In genomic region chr15:63933522-63933921, GRCh38 we compare ENCODE assay signal across 18 cellular contexts.
A peak's percentile ranks its signal among the peaks of the same experiment; 100 is the strongest.
DNase-seq lines count a peak whose midpoint lies in the region; ATAC-seq and TF ChIP-seq lines count a peak whose summit lies in the region.
"Had no signal": no experiment of that assay in that cellular context is flagged by ENCODE, and none has a peak within 500 bp of the region (broad histone marks: within the 10 kb centered on the region; RNA-seq: fewer than 3 reads in every experiment).

No MANE protein-coding gene starts in this region.

- no peaks in the 10 kb centered on the region for H3K79me2 ChIP-seq in mammary epithelial cell (ENCODE audit: insufficient read depth, low read length)
- H3K79me2 ChIP-seq: hepatocyte, parathyroid adenoma had no signal

- H3K27me3 ChIP-seq in Panc1 (ENCODE audit: control insufficient read depth, insufficient read depth, low read length) (no peaks in the 10 kb centered on the region), mammary epithelial cell (ENCODE audit: insufficient read depth, low read length) (no peaks in the 10 kb centered on the region), neuronal stem cell (ENCODE audit: control insufficient read depth in 3 of 3, insufficient read depth in 3 of 3, low read depth in 1 of 3, low read length in 3 of 3) (no peaks in the 10 kb centered on the region), gastroesophageal sphincter (no peaks in the 10 kb centered on the region)
- H3K27me3 ChIP-seq: BE2C, hepatocyte had no signal

- H2BK12ac ChIP-seq in neuronal stem cell (ENCODE audit: low read length), result no peak overlapping the region

- H3K36me3 ChIP-seq in Panc1 (ENCODE audit: control insufficient read depth, insufficient read depth, low read length) (no peaks in the 10 kb centered on the region), mammary epithelial cell (ENCODE audit: insufficient read depth, low read length) (no peaks in the 10 kb centered on the region), neuronal stem cell (replicated peaks in 1 of 2; ENCODE audit: control insufficient read depth in 2 of 2, insufficient read depth in 2 of 2, low read length in 2 of 2) (no peaks in the 10 kb centered on the region), gastroesophageal sphincter (no peaks in the 10 kb centered on the region)
- H3K36me3 ChIP-seq: BE2C had no signal

- no peak overlapping the region for H4K91ac ChIP-seq in neuronal stem cell (ENCODE audit: low read depth, low read length, poor library complexity)

- no peak overlapping the region for H3K23ac ChIP-seq in neuronal stem cell (ENCODE audit: low read depth, low read length, poor library complexity)

- H3K4me2 ChIP-seq in mammary epithelial cell (ENCODE audit: insufficient read depth, low read depth, low read length) (no peak overlapping the region), neuronal stem cell (ENCODE audit: insufficient read depth, low read length, poor library complexity, severe bottlenecking) (no peak overlapping the region)
- H3K4me2 ChIP-seq: hepatocyte had no signal

- H2BK15ac ChIP-seq in neuronal stem cell (ENCODE audit: low read length), result no peak overlapping the region

- dilution Hi-C loops in mammary epithelial cell (cut with HindIII; ENCODE audit: low sequenced_read_pairs), result no loop called here

- in situ Hi-C loops in Panc1 (cut with HindIII; ENCODE audit: low pct_unique_long_range_greater_than_20kb, low sequenced_read_pairs), result no loop called here
- in situ Hi-C loops in mammary epithelial cell (cut with MboI; ENCODE audit: low sequenced_read_pairs in 2 of 2), result no loop called here

- H2BK5ac ChIP-seq in neuronal stem cell (ENCODE audit: low read length), result no peak overlapping the region

- no peaks in the 10 kb centered on the region for H3K9me3 ChIP-seq in Panc1 (ENCODE audit: control insufficient read depth, insufficient read depth, low read depth, low read length)
- H3K9me3 ChIP-seq in mammary epithelial cell (replicated peaks; ENCODE audit: insufficient read depth, low read length), result no peaks in the 10 kb centered on the region
- H3K9me3 ChIP-seq in neuronal stem cell (replicated peaks in 1 of 2; ENCODE audit: control insufficient read depth in 2 of 2, insufficient read depth in 1 of 2, low read depth in 1 of 2, low read length in 2 of 2), result no peaks in the 10 kb centered on the region
- H3K9me3 ChIP-seq in gastroesophageal sphincter, result no peaks in the 10 kb centered on the region
- H3K9me3 ChIP-seq: BE2C had no signal

- TF ChIP-seq POLR2A in gastroesophageal sphincter (IDR thresholded peaks at IDR 0.05), result no peak

- no peak overlapping the region for H2AFZ ChIP-seq in mammary epithelial cell (ENCODE audit: low read depth, low read length)
- H2AFZ ChIP-seq in neuronal stem cell (ENCODE audit: low read length), result no peak overlapping the region
- H2AFZ ChIP-seq: hepatocyte, parathyroid adenoma had no signal

- no peak overlapping the region for H3K18ac ChIP-seq in neuronal stem cell (ENCODE audit: low read length)

- ATAC-seq in Panc1 (peak; percentile 90), gastroesophageal sphincter (no peak)
- ATAC-seq: left colon had no signal

- H3K27ac ChIP-seq in Panc1 (ENCODE audit: low read length), result no peak overlapping the region
- H3K27ac ChIP-seq in mammary epithelial cell (ENCODE audit: insufficient read depth, low read depth, low read length), result no peak overlapping the region
- H3K27ac ChIP-seq in neuronal stem cell (replicated peaks; ENCODE audit: low read length), result no peak overlapping the region
- no peak overlapping the region for H3K27ac ChIP-seq in gastroesophageal sphincter
- H3K27ac ChIP-seq: hepatocyte, parathyroid adenoma, VCaP had no signal

- H3K4me1 ChIP-seq in Panc1 (ENCODE audit: control insufficient read depth, insufficient read depth, low read length) (no peaks in the 10 kb centered on the region), mammary epithelial cell (ENCODE audit: insufficient read depth, low read length) (peaks cover 4% of the 10 kb centered on the region), neuronal stem cell (ENCODE audit: control insufficient read depth in 2 of 2, insufficient read depth in 1 of 2, low read depth in 1 of 2, low read length in 2 of 2) (no peaks in the 10 kb centered on the region), gastroesophageal sphincter (peaks cover 0 to 3% (median 0%) of the 10 kb centered on the region in 3 donors)
- H3K4me1 ChIP-seq: BE2C, parathyroid adenoma had no signal

- H3K9ac ChIP-seq in mammary epithelial cell (ENCODE audit: insufficient read depth, low read length) (no peak overlapping the region), neuronal stem cell (ENCODE audit: low read depth, low read length, poor library complexity) (no peak overlapping the region)
- H3K9ac ChIP-seq: parathyroid adenoma had no signal

- POLR2A ChIA-PET in Panc1 (lab: Charles Lee), result interaction anchor here (0.6 kb wide), 1 partner anchor 46 kb away, joined by 3 read pairs; no protein-coding TSS in a partner anchor

- no peak overlapping the region for H3K4ac ChIP-seq in neuronal stem cell (ENCODE audit: low read length)

- H3K4me3 ChIP-seq in Panc1 (ENCODE audit: low read depth in 2 of 2, low read length in 2 of 2) (no peak overlapping the region), mammary epithelial cell (replicated peaks in 1 of 3; ENCODE audit: insufficient read depth in 1 of 3, low read depth in 2 of 3, low read length in 3 of 3) (no peak overlapping the region), neuronal stem cell (ENCODE audit: low read length in 2 of 2) (no peak overlapping the region), gastroesophageal sphincter (no peak overlapping the region)
- H3K4me3 ChIP-seq: hepatocyte had no signal

- no peak overlapping the region for H2AK5ac ChIP-seq in neuronal stem cell (ENCODE audit: low read depth, low read length)

- DNase-seq in stimulated activated CD4-positive, alpha-beta T cell treated with anti-CD3 and anti-CD28 coated beads, Interleukin-1b, Interleukin-23, amount 100 ng/mL, for 48 hours, result peak; percentile 42
- DNase-seq in stimulated activated CD4-positive, alpha-beta T cell treated with anti-CD3 and anti-CD28 coated beads, Interleukin-2, amount 100 ng/mL, for 24 hours, result no peak
- DNase-seq in Panc1 (ENCODE audit: low read depth, low spot score), result peak; percentile 35
- DNase-seq in mammary epithelial cell, result peak; percentile 73
- no peak for DNase-seq in neuronal stem cell (ENCODE audit: low spot score)
- no peak for DNase-seq in germinal center (ENCODE audit: low spot score)
- DNase-seq in NCI-H526 (lab: John Stamatoyannopoulos, UW), result no peak
- DNase-seq: activated naive CD8-positive, alpha-beta T cell treated with anti-CD3 and anti-CD28 coated beads, Interleukin-2, amount 10 ng/mL, durations not matched to agents 7 days and 5 days; BE2C; DMS153; left colon; MM.1S; NCI-H2171; small intestine had no signal

- intact Hi-C loops in Panc1 (cut with micrococcal nuclease; ENCODE audit: unreplicated experiment) (no loop called here), mammary epithelial cell (cut with micrococcal nuclease) (no loop called here)

- H2BK120ac ChIP-seq in neuronal stem cell (ENCODE audit: low read depth, low read length), result no peak overlapping the region

- no peak for TF ChIP-seq EP300 in gastroesophageal sphincter (IDR thresholded peaks at IDR 0.05)

- no peak overlapping the region for H3K14ac ChIP-seq in neuronal stem cell (ENCODE audit: low read length)

- peaks cover 2% of the 10 kb centered on the region for H3K79me1 ChIP-seq in neuronal stem cell (ENCODE audit: low read depth, low read length)

- BruUV-seq in Panc1 (replicated peaks; lab: Mats Ljungman, UMichigan) (no TSS peak), mammary epithelial cell (replicated peaks; lab: Mats Ljungman, UMichigan) (no TSS peak)

- TF ChIP-seq CTCF in Panc1 (IDR thresholded peaks at IDR 0.05), result no peak
- TF ChIP-seq CTCF in mammary epithelial cell (conservative IDR thresholded peaks at IDR 0.05 in 1 of 2, IDR thresholded peaks at IDR 0.05 in 1 of 2; ENCODE audit: extremely low read depth in 1 of 2, insufficient read depth in 1 of 2, low read depth in 1 of 2, low read length in 2 of 2), result no peak
- no peak for TF ChIP-seq CTCF in gastroesophageal sphincter (IDR thresholded peaks at IDR 0.05)

- H4K8ac ChIP-seq in neuronal stem cell (ENCODE audit: low read depth, low read length), result no peak overlapping the region

- H4K20me1 ChIP-seq in mammary epithelial cell (ENCODE audit: insufficient read depth, low read length), result no peaks in the 10 kb centered on the region

- CTCF ChIA-PET in Panc1 (lab: Charles Lee), result interaction anchor here (0.6 to 1.1 kb wide), 5 partner anchors 12 to 220 kb away, joined by 3 to 12 read pairs (median 6); no protein-coding TSS in a partner anchor
- CTCF ChIA-PET in mammary epithelial cell (lab: Charles Lee; ENCODE audit: low non-redundant PET), result no interaction called here

- 59% methylated on average over 5 of the region's 5 CpGs for WGBS in mammary epithelial cell (ENCODE audit: low coverage, missing lambda C conversion rate)
- WGBS in neuronal stem cell (ENCODE audit: extremely low coverage in 2 of 2, insufficient read length in 2 of 2, insufficient replicate concordance in 1 of 2), 2 donors, result no CpG with 5 or more reads among the region's 5 CpGs
- 90 to 97% methylated on average over 3 to 5 of the region's 5 CpGs for WGBS in gastroesophageal sphincter (ENCODE audit: low coverage in 1 of 2), 2 donors

Comparison
In these comparisons a context has a peak if more than half of its experiments do, and no peak if none do; other contexts are left out.
1. DNase-seq: peak in stimulated activated CD4-positive, alpha-beta T cell treated with anti-CD3 and anti-CD28 coated beads, Interleukin-1b, Interleukin-23, amount 100 ng/mL, for 48 hours (single experiment), Panc1 (single experiment) and mammary epithelial cell (single experiment); none in stimulated activated CD4-positive, alpha-beta T cell treated with anti-CD3 and anti-CD28 coated beads, Interleukin-2, amount 100 ng/mL, for 24 hours (0 of 2), neuronal stem cell (single experiment), germinal center (single experiment) and NCI-H526 (0 of 2).